7 cellular contexts compared by ENCODE assay signal in genomic region chr1:14888374-14888773, GRCh38.
"Had no signal": no experiment of that assay in that cellular context is flagged by ENCODE, and none has a peak within 500 bp of the region (broad histone marks: within the 10 kb centered on the region; RNA-seq: fewer than 3 reads in every experiment).

No MANE protein-coding gene starts in this region.

- H3K9me3 Mint-ChIP-seq: HFFc6 had no signal

- H3K4me3 ChIP-seq: GM23248, HAP-1 had no signal

- DNase-seq: GM23248, GOT3, H7, HFFc6, IMR-90 had no signal

- ATAC-seq: HCT116 had no signal

- H2AFZ ChIP-seq: GM23248 had no signal

- H3K4me3 Mint-ChIP-seq: HFFc6 had no signal

- H3K4me1 ChIP-seq: HAP-1 had no signal

- H3K27ac Mint-ChIP-seq: HFFc6 had no signal

- H3K9ac ChIP-seq: GM23248 had no signal

- H3K27ac ChIP-seq: GM23248 had no signal

- H3K36me3 ChIP-seq: HAP-1 had no signal

- H3K9me3 ChIP-seq: HAP-1 had no signal
